In genomic region chr10:28845009-28845682, GRCh38 we compare ENCODE assay signal across 32 cellular contexts.
DNase-seq lines count a peak whose midpoint lies in the region; FAIRE-seq and TF ChIP-seq lines count a peak whose summit lies in the region.
"Had no signal": no experiment of that assay in that cellular context is flagged by ENCODE, and none has a peak within 500 bp of the region (broad histone marks: within the 10 kb centered on the region; RNA-seq: fewer than 3 reads in every experiment).

No MANE protein-coding gene starts in this region.

- H2AFZ ChIP-seq in astrocyte (ENCODE audit: low read depth, low read length): no peak overlapping the region
- H2AFZ ChIP-seq: hepatocyte had no signal

- no peak overlapping the region for H3K27ac Mint-ChIP-seq in astrocyte (ENCODE audit: unreplicated experiment)
- no peak overlapping the region for H3K27ac Mint-ChIP-seq in progenitor cell of endocrine pancreas
- H3K27ac Mint-ChIP-seq: activated T-cell treated with anti-CD3 and anti-CD28 coated beads, Interleukin-2, amount 50 U/mL, for 72 hours; CD4-positive, alpha-beta memory T cell had no signal

- H3K36me3 ChIP-seq in astrocyte (ENCODE audit: insufficient read depth, low read length): no peaks in the 10 kb centered on the region
- H3K36me3 ChIP-seq: breast epithelium, colonic mucosa, gastrocnemius medialis, neutrophil, tibial nerve had no signal

- H3K4me1 Mint-ChIP-seq in astrocyte (ENCODE audit: low read depth, unreplicated experiment) (peaks cover 22% of the 10 kb centered on the region), progenitor cell of endocrine pancreas (ENCODE audit: low read depth) (peaks cover 3% of the 10 kb centered on the region)
- H3K4me1 Mint-ChIP-seq: CD4-positive, alpha-beta memory T cell had no signal

- no peaks in the 10 kb centered on the region for H3K27me3 ChIP-seq in astrocyte (ENCODE audit: insufficient read depth, low read length)
- H3K27me3 ChIP-seq: breast epithelium, colonic mucosa, gastrocnemius medialis, hepatocyte, tibial nerve had no signal

- H3K9me3 Mint-ChIP-seq in astrocyte (ENCODE audit: unreplicated experiment) (peaks cover 6% of the 10 kb centered on the region), progenitor cell of endocrine pancreas (ENCODE audit: low read depth) (no peaks in the 10 kb centered on the region)

- H3K9me3 ChIP-seq in astrocyte (ENCODE audit: insufficient read depth, low read depth, low read length): peaks cover 9% of the 10 kb centered on the region
- H3K9me3 ChIP-seq: colonic mucosa, gastrocnemius medialis, neutrophil had no signal

- H3K4me1 ChIP-seq in astrocyte (ENCODE audit: insufficient read depth, low read length): peaks cover 21% of the 10 kb centered on the region
- H3K4me1 ChIP-seq: breast epithelium, colonic mucosa, tibial nerve had no signal

- no peaks in the 10 kb centered on the region for H4K20me1 ChIP-seq in astrocyte (ENCODE audit: insufficient read depth, low read length)

- H3K4me3 Mint-ChIP-seq in astrocyte (ENCODE audit: unreplicated experiment): no peak overlapping the region
- H3K4me3 Mint-ChIP-seq in progenitor cell of endocrine pancreas (ENCODE audit: low read depth): no peak overlapping the region
- H3K4me3 Mint-ChIP-seq: activated T-cell treated with anti-CD3 and anti-CD28 coated beads, Interleukin-2, amount 50 U/mL, for 72 hours; CD4-positive, alpha-beta memory T cell had no signal

- peak overlapping the region; percentile 21 for H3K9ac ChIP-seq in astrocyte (ENCODE audit: low read length)

- peak overlapping the region; percentile 2 for H3K4me2 ChIP-seq in astrocyte (ENCODE audit: low read length)
- H3K4me2 ChIP-seq: hepatocyte had no signal

- H3K27me3 Mint-ChIP-seq in astrocyte (ENCODE audit: low read depth, unreplicated experiment) (peaks cover 3% of the 10 kb centered on the region), progenitor cell of endocrine pancreas (no peaks in the 10 kb centered on the region)

- DNase-seq in A172 (ENCODE audit: low spot score) (peak; percentile 11), HT1080 (ENCODE audit: low read depth) (peak; percentile 65), astrocyte (ENCODE audit: low read depth) (peak; percentile 88), fibroblast of the aortic adventitia (ENCODE audit: low read depth) (peak; percentile 77), progenitor cell of endocrine pancreas (ENCODE audit: low spot score, unreplicated experiment) (no peak), globus pallidus (ENCODE audit: low spot score) (no peak), NCI-H1417 (lab: John Stamatoyannopoulos, UW) (no peak)
- no peak for DNase-seq in activated T-cell treated with anti-CD3 and anti-CD28 coated beads, Interleukin-2, amount 50 U/mL, for 1 hour
- DNase-seq: 8988T; activated CD4-positive, alpha-beta T cell treated with anti-CD3 and anti-CD28 coated beads, Interleukin-2, amount 50 U/mL, for 1 hour; activated naive CD4-positive, alpha-beta T cell treated with Interleukin-2 at 50 U/mL for 16 hours; activated T-cell treated with anti-CD3 and anti-CD28 coated beads, Interleukin-2, amount 50 U/mL, for 72 hours; CD4-positive, alpha-beta memory T cell; colonic mucosa; DMS 273 treated with DMSO at 0.1 percent for 48 hours; effector CD8-positive, alpha-beta T cell; gastrocnemius medialis; H7; KG1; left colon; mesendoderm; NCI-H1436; NCI-H2107; NCI-H446 treated with DMSO at 0.1 percent for 48 hours; stimulated activated CD4-positive, alpha-beta T cell treated with anti-CD3 and anti-CD28 coated beads, Interleukin-1b, Interleukin-23, amount 100 ng/mL, for 48 hours had no signal

- FAIRE-seq in astrocyte (lab: Jason Lieb, UNC): no peak
- FAIRE-seq: HTR-8/SVneo had no signal

- H3K36me3 Mint-ChIP-seq in astrocyte (ENCODE audit: low read depth, unreplicated experiment): no peaks in the 10 kb centered on the region
- H3K36me3 Mint-ChIP-seq in progenitor cell of endocrine pancreas (ENCODE audit: insufficient read depth): no peaks in the 10 kb centered on the region
- H3K36me3 Mint-ChIP-seq: CD4-positive, alpha-beta memory T cell had no signal

- TF ChIP-seq CTCF in astrocyte (IDR thresholded peaks at IDR 0.05; ENCODE audit: insufficient read depth, low read depth, low read length) (no peak), fibroblast of the aortic adventitia (IDR thresholded peaks at IDR 0.05; ENCODE audit: insufficient read depth, low read length) (no peak), progenitor cell of endocrine pancreas (IDR thresholded peaks at IDR 0.05; ENCODE audit: unreplicated experiment) (no peak)

- H3K4me3 ChIP-seq in astrocyte (ENCODE audit: insufficient read depth, low read depth, low read length): no peak overlapping the region
- H3K4me3 ChIP-seq in fibroblast of the aortic adventitia (ENCODE audit: low read depth, low read length): no peak overlapping the region
- H3K4me3 ChIP-seq: breast epithelium, colonic mucosa, gastrocnemius medialis, hepatocyte, skin epidermis, tibial nerve had no signal

- H3K27ac ChIP-seq in astrocyte (ENCODE audit: low read depth, low read length): peak overlapping the region; percentile 61
- H3K27ac ChIP-seq: breast epithelium, colonic mucosa, gastrocnemius medialis, neutrophil, skin epidermis, tibial nerve, VCaP had no signal

- H3K79me2 ChIP-seq in astrocyte (ENCODE audit: insufficient read depth, low read length): no peaks in the 10 kb centered on the region
- H3K79me2 ChIP-seq: hepatocyte had no signal

Comparison
In these comparisons a context has a peak if more than half of its experiments do, and no peak if none do; other contexts are left out.
1. DNase-seq: peak in A172 (single experiment), HT1080 (single experiment), astrocyte (single experiment) and fibroblast of the aortic adventitia (single experiment); none in progenitor cell of endocrine pancreas (single experiment), activated T-cell treated with anti-CD3 and anti-CD28 coated beads, Interleukin-2, amount 50 U/mL, for 1 hour (single experiment), globus pallidus (single experiment) and NCI-H1417 (0 of 3).